Comparison of ENCODE assay signal across 2 cellular contexts in the genomic region with DNA sequence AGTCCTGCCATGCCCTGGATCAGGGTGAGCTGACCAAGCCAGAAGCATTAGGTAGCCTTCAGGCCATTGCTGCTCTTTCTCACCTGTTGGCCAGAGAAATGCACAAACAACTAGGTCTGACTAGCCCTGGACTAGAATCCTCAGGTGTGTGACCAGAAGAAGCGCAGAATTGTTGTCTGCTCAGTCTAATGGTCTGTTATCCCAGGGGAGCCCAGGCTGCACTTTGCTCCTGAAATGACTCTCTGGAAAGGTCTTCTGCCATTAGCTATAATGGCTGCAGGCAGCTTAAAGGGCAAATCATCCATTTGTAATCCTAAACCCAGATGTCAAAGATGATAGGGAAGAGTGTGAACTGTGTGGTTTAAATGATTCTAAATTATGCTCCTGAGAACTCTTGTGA.
TF ChIP-seq lines count a peak whose summit lies in the region.

No MANE protein-coding gene starts in this region.

TF ChIP-seq in GM12891, 5 proteins besides CTCF, POLR2A, EP300 and RAD21:
- TF ChIP-seq POU2F2 (IDR thresholded peaks at IDR 0.05; ENCODE audit: low read depth, low read length) = no peak
- TF ChIP-seq PAX5 (IDR thresholded peaks at IDR 0.05; ENCODE audit: insufficient read depth, low read length, severe bottlenecking) = no peak
- no peak for TF ChIP-seq SPI1 (IDR thresholded peaks at IDR 0.05; ENCODE audit: low read depth, low read length)
- no peak for TF ChIP-seq POLR2AphosphoS5 (IDR thresholded peaks at IDR 0.05; ENCODE audit: low read depth, low read length)
- TF ChIP-seq TAF1 (IDR thresholded peaks at IDR 0.05; ENCODE audit: low read depth, low read length) = no peak

TF ChIP-seq in IMR-90, 13 proteins besides CTCF, POLR2A, EP300 and RAD21:
- TF ChIP-seq MXI1 (IDR thresholded peaks at IDR 0.05; ENCODE audit: borderline replicate concordance, low read depth, low read length) (no peak), MAFK (IDR thresholded peaks at IDR 0.05; ENCODE audit: low read depth, low read length) (no peak)
